ENCODE assay signal across 9 cellular contexts in genomic region chr1:77413541-77414335, GRCh38.
DNase-seq lines count a peak whose midpoint lies in the region; ATAC-seq and TF ChIP-seq lines count a peak whose summit lies in the region.
"Had no signal": no experiment of that assay in that cellular context is flagged by ENCODE, and none has a peak within 500 bp of the region (broad histone marks: within the 10 kb centered on the region; RNA-seq: fewer than 3 reads in every experiment).

No MANE protein-coding gene starts in this region.

- H3K9me3 ChIP-seq in psoas muscle (no peaks in the 10 kb centered on the region), right cardiac atrium (ENCODE audit: control insufficient read depth, low read length) (no peaks in the 10 kb centered on the region)

- no peak for TF ChIP-seq CTCF in HL-60 (IDR thresholded peaks at IDR 0.05; ENCODE audit: insufficient read depth, low read length)
- TF ChIP-seq CTCF in psoas muscle (IDR thresholded peaks at IDR 0.05) = no peak

- H3K4me3 ChIP-seq in HL-60 (replicated peaks; ENCODE audit: insufficient read depth, low read length) = no peak overlapping the region
- H3K4me3 ChIP-seq in psoas muscle = no peak overlapping the region
- no peak overlapping the region for H3K4me3 ChIP-seq in right cardiac atrium (ENCODE audit: low read length)

- intact Hi-C loops in psoas muscle (cut with DNase I) (no loop called here), right cardiac atrium (cut with DNase I) (no loop called here)

- H3K27ac ChIP-seq in HL-60 (replicated peaks) (peak overlapping the region; percentile 90), psoas muscle (no peak overlapping the region), right cardiac atrium (ENCODE audit: low read length) (no peak overlapping the region)

- H3K27me3 ChIP-seq in HL-60 (ENCODE audit: insufficient read depth, poor library complexity, severe bottlenecking) (no peaks in the 10 kb centered on the region), psoas muscle (ENCODE audit: insufficient read depth in 3 of 3, low read length in 2 of 3) (no peaks in the 10 kb centered on the region), right cardiac atrium (ENCODE audit: control insufficient read depth, insufficient read depth) (no peaks in the 10 kb centered on the region)

- no peaks in the 10 kb centered on the region for H3K36me3 ChIP-seq in psoas muscle (ENCODE audit: insufficient read depth in 1 of 2, low read depth in 1 of 2)

- DNase-seq in HL-60 (ENCODE audit: low read depth in 1 of 2, low spot score in 1 of 2) (peak; percentile 89 to 90), left kidney (ENCODE audit: low read depth, low spot score) (peak; percentile 15), psoas muscle (no peak), pons (ENCODE audit: low spot score) (no peak), HK-2 (ENCODE audit: unreplicated experiment) (no peak), right cardiac atrium (no peak)
- DNase-seq: cortex of kidney had no signal

- WGBS in psoas muscle, 3 donors = 73 to 86% (median 76%) methylated on average over 7 of the region's 7 CpGs
- 66% methylated on average over 7 of the region's 7 CpGs for WGBS in right cardiac atrium

- H3K4me1 ChIP-seq in psoas muscle (no peaks in the 10 kb centered on the region), right cardiac atrium (ENCODE audit: control insufficient read depth, insufficient read depth, low read length) (no peaks in the 10 kb centered on the region)

- ATAC-seq in GM18867 (IDR thresholded peaks at IDR 0.05; ENCODE audit: unreplicated experiment) = peak; percentile 89
- peak; percentile 88 for ATAC-seq in GM21737 (IDR thresholded peaks at IDR 0.05; ENCODE audit: unreplicated experiment)
- no peak for ATAC-seq in psoas muscle
- no peak for ATAC-seq in right cardiac atrium

Comparison
In these comparisons a context has a peak if more than half of its experiments do, and no peak if none do; other contexts are left out.
1. ATAC-seq: peak in GM18867 (single experiment) and GM21737 (single experiment); none in psoas muscle (0 of 4) and right cardiac atrium (0 of 2).
2. DNase-seq: peak in HL-60 (2 of 2) and left kidney (single experiment); none in psoas muscle (0 of 2), pons (single experiment), HK-2 (single experiment) and right cardiac atrium (0 of 3).